8 cellular contexts compared by ENCODE assay signal in the genomic region with DNA sequence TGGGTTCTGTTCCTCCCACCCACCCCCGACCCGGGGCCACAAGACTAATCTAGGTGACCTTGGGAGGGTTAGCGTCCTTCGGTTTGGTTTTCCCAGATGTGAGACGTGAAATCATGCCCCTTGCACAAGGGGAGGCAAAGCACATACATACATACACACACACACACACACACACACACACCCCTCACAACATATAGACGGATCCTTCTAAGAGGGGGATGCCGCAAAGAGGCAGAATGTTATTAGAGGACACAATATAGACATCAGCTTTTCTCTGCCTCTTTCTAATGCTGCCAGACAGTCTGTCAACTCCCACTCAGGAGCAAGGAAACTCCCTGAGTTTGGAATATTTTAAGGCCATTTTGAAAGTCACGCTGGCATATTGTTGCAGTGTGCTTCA. TPM values are rescaled to one million over a fixed set of nuclear protein-coding genes. Genes with fewer than 3 reads are reported as not detected.
A peak's percentile ranks its signal among the peaks of the same experiment; 100 is the strongest.
DNase-seq lines count a peak whose midpoint lies in the region; ATAC-seq and TF ChIP-seq lines count a peak whose summit lies in the region.

No MANE protein-coding gene starts in this region.

- intact Hi-C loops in CD8-positive, alpha-beta T cell (cut with DNase I, micrococcal nuclease), result loop anchor here (5.0 kb wide), 3 partner anchors 87 to 743 kb away; no protein-coding TSS in a partner anchor

- H3K4me3 Mint-ChIP-seq in CD8-positive, alpha-beta T cell, result peak overlapping the region; percentile 95
- peak overlapping the region; percentile 89 for H3K4me3 Mint-ChIP-seq in neural crest cell

- H3K4me1 ChIP-seq in CD8-positive, alpha-beta T cell (ENCODE audit: insufficient read depth, low read length), result peaks cover 30% of the 10 kb centered on the region
- H3K4me1 ChIP-seq in endocrine pancreas (ENCODE audit: control insufficient read depth, insufficient read depth, low read length), result no peaks in the 10 kb centered on the region

- no peak for DNase-seq in CD8-positive, alpha-beta T cell
- DNase-seq in NCI-H69 (lab: John Stamatoyannopoulos, UW), result peak; percentile 4
- no peak for DNase-seq in neural crest cell (ENCODE audit: low read depth, low spot score)
- DNase-seq in globus pallidus (ENCODE audit: low spot score), result no peak
- no peak for DNase-seq in D341Med (ENCODE audit: low spot score)
- no peak for DNase-seq in dedifferentiated amniotic fluid mesenchymal stem cell (ENCODE audit: extremely low spot score)

- peaks cover 38% of the 10 kb centered on the region for H3K4me1 Mint-ChIP-seq in CD8-positive, alpha-beta T cell (ENCODE audit: low read depth)
- peaks cover 24% of the 10 kb centered on the region for H3K4me1 Mint-ChIP-seq in neural crest cell

- no peak for TF ChIP-seq CTCF in CD8-positive, alpha-beta T cell (IDR thresholded peaks at IDR 0.05)
- no peak for TF ChIP-seq CTCF in neural crest cell (conservative IDR thresholded peaks at IDR 0.05)

- H3K36me3 Mint-ChIP-seq in CD8-positive, alpha-beta T cell, result peaks cover 7% of the 10 kb centered on the region
- no peaks in the 10 kb centered on the region for H3K36me3 Mint-ChIP-seq in neural crest cell (ENCODE audit: low read depth)

- POLR2A ChIA-PET in CD8-positive, alpha-beta T cell (lab: Charles Lee), result interaction anchor here (2.0 kb wide), 1 partner anchor 87 kb away, joined by 7 read pairs; no protein-coding TSS in a partner anchor

- H3K36me3 ChIP-seq in CD8-positive, alpha-beta T cell (ENCODE audit: insufficient read depth, low read length), result no peaks in the 10 kb centered on the region
- H3K36me3 ChIP-seq in endocrine pancreas (ENCODE audit: control insufficient read depth, insufficient read depth, low read length), result no peaks in the 10 kb centered on the region

- peak overlapping the region; percentile 80 for H3K4me3 ChIP-seq in CD8-positive, alpha-beta T cell (ENCODE audit: low read depth, low read length)
- peak overlapping the region; percentile 70 for H3K4me3 ChIP-seq in endocrine pancreas (ENCODE audit: control insufficient read depth, insufficient read depth, low read length)

- no peak overlapping the region for H3K27ac Mint-ChIP-seq in CD8-positive, alpha-beta T cell
- H3K27ac Mint-ChIP-seq in neural crest cell (ENCODE audit: unreplicated experiment), result peak overlapping the region; percentile 30

- H3K9me3 ChIP-seq in CD8-positive, alpha-beta T cell (ENCODE audit: low read length), result no peaks in the 10 kb centered on the region
- no peaks in the 10 kb centered on the region for H3K9me3 ChIP-seq in endocrine pancreas (ENCODE audit: control insufficient read depth, low read length)

- no peaks in the 10 kb centered on the region for H3K9me3 Mint-ChIP-seq in CD8-positive, alpha-beta T cell
- H3K9me3 Mint-ChIP-seq in neural crest cell, result no peaks in the 10 kb centered on the region

- H3K27me3 ChIP-seq in CD8-positive, alpha-beta T cell (ENCODE audit: insufficient read depth, low read length), result no peaks in the 10 kb centered on the region
- H3K27me3 ChIP-seq in endocrine pancreas (ENCODE audit: control insufficient read depth, insufficient read depth, low read length), result no peaks in the 10 kb centered on the region

- no peak for ATAC-seq in CD8-positive, alpha-beta T cell
- ATAC-seq in HG02642 (IDR thresholded peaks at IDR 0.05; ENCODE audit: poor library complexity, unreplicated experiment), result no peak

- no peaks in the 10 kb centered on the region for H3K27me3 Mint-ChIP-seq in CD8-positive, alpha-beta T cell (ENCODE audit: low read depth)
- H3K27me3 Mint-ChIP-seq in neural crest cell (ENCODE audit: low read depth), result peaks cover 23% of the 10 kb centered on the region

- no peak overlapping the region for H3K9ac ChIP-seq in endocrine pancreas (ENCODE audit: control insufficient read depth, insufficient read depth, low read length)

- CTCF ChIA-PET in CD8-positive, alpha-beta T cell (lab: Charles Lee), result interaction anchor here (0.7 kb wide), 1 partner anchor 65 kb away, joined by 4 read pairs; no protein-coding TSS in a partner anchor

- H3K27ac ChIP-seq in CD8-positive, alpha-beta T cell (ENCODE audit: low read depth, low read length), result no peak overlapping the region

RNA-seq across cellular contexts. Expression of a gene that starts 0.6 kb away (rescaled TPM):
- 10 to 100 TPM; 69.3 to 71.2 TPM for total RNA-seq in CD8-positive, alpha-beta T cell
- total RNA-seq in neural crest cell, result 28.4 and 31.0 TPM in 2 replicates
